In genomic region chr17:76246080-76247066, GRCh38 we compare ENCODE assay signal across 8 cellular contexts. TPM values are rescaled to one million over a fixed set of nuclear protein-coding genes. Genes with fewer than 3 reads are reported as not detected.
DNase-seq lines count a peak whose midpoint lies in the region; ATAC-seq and TF ChIP-seq lines count a peak whose summit lies in the region.

No MANE protein-coding gene starts in this region.

- H3K27ac Mint-ChIP-seq in Calu3 (ENCODE audit: unreplicated experiment): no peak overlapping the region

- H3K36me3 Mint-ChIP-seq in Calu3 (ENCODE audit: insufficient read depth, unreplicated experiment): peaks cover 7% of the 10 kb centered on the region

- H3K27ac ChIP-seq in brain microvascular endothelial cell: no peak overlapping the region

- H3K4me1 Mint-ChIP-seq in Calu3 (ENCODE audit: low read depth, unreplicated experiment): peaks cover 19% of the 10 kb centered on the region

- no peak overlapping the region for H3K4me3 ChIP-seq in fibroblast of villous mesenchyme (ENCODE audit: low read depth, low read length)
- no peak overlapping the region for H3K4me3 ChIP-seq in brain microvascular endothelial cell (ENCODE audit: low read depth, low read length)

- in situ Hi-C loops in brain microvascular endothelial cell (cut with HindIII; ENCODE audit: low pct_ligation_motif_present, low sequenced_read_pairs): no loop called here

- ATAC-seq in HG03095 (IDR thresholded peaks at IDR 0.05; ENCODE audit: unreplicated experiment): peak; percentile 90

- TF ChIP-seq CTCF in fibroblast of villous mesenchyme (IDR thresholded peaks at IDR 0.05; ENCODE audit: insufficient read depth, low read depth, low read length) (no peak), Calu3 (IDR thresholded peaks at IDR 0.05; ENCODE audit: unreplicated experiment) (no peak), brain microvascular endothelial cell (IDR thresholded peaks at IDR 0.05; ENCODE audit: low read depth, low read length, missing control alignments) (no peak)

- H3K36me3 ChIP-seq in brain microvascular endothelial cell (replicated peaks): no peaks in the 10 kb centered on the region

- intact Hi-C loops in Calu3 (cut with micrococcal nuclease; ENCODE audit: unreplicated experiment): no loop called here

- H3K4me3 Mint-ChIP-seq in Calu3 (ENCODE audit: low read depth, unreplicated experiment): no peak overlapping the region

- CTCF ChIA-PET in Calu3 (lab: Charles Lee): interaction anchor here (0.6 to 2.9 kb wide), 6 partner anchors 9 to 65 kb away, joined by 3 to 10 read pairs (median 4); no protein-coding TSS in a partner anchor

- H3K27me3 ChIP-seq in brain microvascular endothelial cell (replicated peaks): no peaks in the 10 kb centered on the region

- H3K9me3 Mint-ChIP-seq in Calu3 (ENCODE audit: low read depth, unreplicated experiment): no peaks in the 10 kb centered on the region

- DNase-seq in stimulated activated CD4-positive, alpha-beta T cell treated with anti-CD3 and anti-CD28 coated beads, Interleukin-15, amount 100 ng/mL, for 24 hours: peak; percentile 67
- no peak for DNase-seq in stimulated activated CD4-positive, alpha-beta T cell treated with anti-CD3 and anti-CD28 coated beads, Interleukin-2, amount 100 ng/mL, for 48 hours
- DNase-seq in SKM-1 treated with dmso at 0.1 percent for 144 hours (lab: John Stamatoyannopoulos, UW; ENCODE audit: unreplicated experiment) (peak; percentile 89), fibroblast of villous mesenchyme (ENCODE audit: low read depth) (peak; percentile 56), NCI-H2171 treated with DMSO at 0.1 percent for 48 hours (lab: John Stamatoyannopoulos, UW) (no peak), Calu3 (no peak), brain microvascular endothelial cell (no peak)

- H3K27me3 Mint-ChIP-seq in Calu3 (ENCODE audit: unreplicated experiment): no peaks in the 10 kb centered on the region

- no TSS peak for BruUV-seq in Calu3 (replicated peaks; lab: Mats Ljungman, UMichigan)

RNA-seq across cellular contexts. Expression of gene RNF157, which starts 6.1 kb away (rescaled TPM):
- 4.7 and 10.0 TPM in 2 replicates for total RNA-seq in fibroblast of villous mesenchyme
- total RNA-seq in Calu3 (2022): 15.3 and 17.6 TPM in 2 replicates

RNA-seq across cellular contexts. Expression of gene UBALD2, which starts 18.8 kb away (rescaled TPM):
- total RNA-seq in fibroblast of villous mesenchyme (5.5 and 5.6 TPM in 2 replicates), Calu3 (2022) (74.3 and 87.9 TPM in 2 replicates)

Comparison
In these comparisons a context has a peak if more than half of its experiments do, and no peak if none do; other contexts are left out.
1. DNase-seq: peak in stimulated activated CD4-positive, alpha-beta T cell treated with anti-CD3 and anti-CD28 coated beads, Interleukin-15, amount 100 ng/mL, for 24 hours (single experiment), SKM-1 treated with dmso at 0.1 percent for 144 hours (single experiment) and fibroblast of villous mesenchyme (single experiment); none in stimulated activated CD4-positive, alpha-beta T cell treated with anti-CD3 and anti-CD28 coated beads, Interleukin-2, amount 100 ng/mL, for 48 hours (0 of 2), NCI-H2171 treated with DMSO at 0.1 percent for 48 hours (single experiment), Calu3 (single experiment) and brain microvascular endothelial cell (single experiment).
2. RNA of gene UBALD2, which starts 18.8 kb away (total RNA-seq): 74.3 to 87.9 TPM in Calu3; 5.5 to 5.6 TPM in fibroblast of villous mesenchyme; every median in the first group is over 10 times any median in the second.